In genomic region chr6:157606516-157606915, GRCh38 we compare ENCODE assay signal across 21 cellular contexts.
"Had no signal": no experiment of that assay in that cellular context is flagged by ENCODE, and none has a peak within 500 bp of the region (broad histone marks: within the 10 kb centered on the region; RNA-seq: fewer than 3 reads in every experiment).

No MANE protein-coding gene starts in this region.

- H3K27me3 Mint-ChIP-seq: activated naive CD4-positive, alpha-beta T cell treated with anti-CD3 and anti-CD28 coated beads, Interleukin-2, amount 50 U/mL, for 24 hours had no signal

- H3K9me3 Mint-ChIP-seq: activated naive CD4-positive, alpha-beta T cell treated with anti-CD3 and anti-CD28 coated beads, Interleukin-2, amount 50 U/mL, for 24 hours; mesothelial cell of epicardium; nephron progenitor cell had no signal

- H3K27ac Mint-ChIP-seq: activated naive CD4-positive, alpha-beta T cell treated with anti-CD3 and anti-CD28 coated beads, Interleukin-2, amount 50 U/mL, for 24 hours; mesothelial cell of epicardium; nephron progenitor cell had no signal

- H3K4me1 ChIP-seq: pancreas, suprapubic skin, uterus had no signal

- H3K4me3 ChIP-seq: heart right ventricle, lung, pancreas, stomach, suprapubic skin, tibial nerve, uterus had no signal

- ATAC-seq: heart right ventricle, pancreas, right cardiac atrium had no signal

- H3K4me1 Mint-ChIP-seq: activated naive CD4-positive, alpha-beta T cell treated with anti-CD3 and anti-CD28 coated beads, Interleukin-2, amount 50 U/mL, for 24 hours had no signal

- H3K27ac ChIP-seq: heart right ventricle, pancreas, stomach, suprapubic skin, tibial nerve had no signal

- DNase-seq: activated CD4-positive, alpha-beta T cell treated with anti-CD3 and anti-CD28 coated beads for 4 hours; activated CD4-positive, alpha-beta T cell treated with anti-CD3 and anti-CD28 coated beads, Interleukin-2, amount 50 U/mL, for 48 hours; activated CD4-positive, CD25-positive, alpha-beta regulatory T cell; activated T-cell treated with anti-CD3 and anti-CD28 coated beads, Interleukin-2, amount 50 U/mL, for 48 hours; anterior cingulate cortex; heart right ventricle; islet precursor cell; nephron progenitor cell; pancreas; right cardiac atrium; stimulated activated CD4-positive, alpha-beta T cell treated with anti-CD3 and anti-CD28 coated beads, Interleukin-12 subunit alpha, Interleukin-12 subunit beta, amount 100 ng/mL, for 4 hours; stimulated activated CD4-positive, alpha-beta T cell treated with anti-CD3 and anti-CD28 coated beads, Interleukin-4, amount 100 ng/mL, for 4 hours; stomach; T-helper 9 cell had no signal

- H3K9me3 ChIP-seq: heart right ventricle, pancreas, stomach, suprapubic skin, tibial nerve, uterus had no signal

- H3K27me3 ChIP-seq: heart right ventricle, pancreas, stomach, suprapubic skin, tibial nerve, uterus had no signal

- H3K36me3 Mint-ChIP-seq: activated naive CD4-positive, alpha-beta T cell treated with anti-CD3 and anti-CD28 coated beads, Interleukin-2, amount 50 U/mL, for 24 hours; brain; mesothelial cell of epicardium had no signal

- H3K36me3 ChIP-seq: heart right ventricle, pancreas, suprapubic skin, tibial nerve, uterus had no signal

- H3K4me3 Mint-ChIP-seq: activated naive CD4-positive, alpha-beta T cell treated with anti-CD3 and anti-CD28 coated beads, Interleukin-2, amount 50 U/mL, for 24 hours; brain; mesothelial cell of epicardium had no signal
